5 cellular contexts compared by ENCODE assay signal in the genomic region with DNA sequence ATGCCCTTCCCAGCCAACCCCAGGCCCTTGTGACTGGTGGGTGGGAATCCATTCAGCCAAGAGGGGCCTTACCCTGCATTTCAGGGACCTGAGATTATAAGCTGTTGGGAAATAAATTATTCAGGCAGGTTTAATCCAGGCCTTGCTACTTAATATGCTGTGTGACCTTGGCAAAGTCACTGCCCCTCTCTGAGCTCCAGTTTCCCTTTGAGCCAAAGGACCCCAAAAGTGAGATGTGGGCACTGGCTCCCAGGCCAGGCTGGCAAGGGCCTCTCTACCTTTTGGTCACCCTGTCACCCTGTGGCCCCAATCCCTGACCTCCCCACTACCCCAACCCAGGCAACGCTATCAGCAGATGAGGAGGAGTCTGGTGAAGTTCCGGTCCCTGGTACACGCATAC.
"Had no signal": no experiment of that assay in that cellular context is flagged by ENCODE, and none has a peak within 500 bp of the region (broad histone marks: within the 10 kb centered on the region; RNA-seq: fewer than 3 reads in every experiment).

No MANE protein-coding gene starts in this region.

- H3K4me3 Mint-ChIP-seq: GM23338, H9, IgD-negative memory B cell had no signal

- DNase-seq: KG1 had no signal

- FAIRE-seq: H54 had no signal

- H3K4me3 ChIP-seq: GM23338 had no signal

- H3K36me3 Mint-ChIP-seq: IgD-negative memory B cell had no signal

- H3K4me2 ChIP-seq: GM23338 had no signal

- H3K27ac Mint-ChIP-seq: GM23338, IgD-negative memory B cell had no signal

- H3K9me3 Mint-ChIP-seq: GM23338, H9, IgD-negative memory B cell had no signal
